Comparison of ENCODE assay signal across 37 cellular contexts in genomic region chr1:223410036-223410435, GRCh38. TPM values are rescaled to one million over a fixed set of nuclear protein-coding genes. Genes with fewer than 3 reads are reported as not detected.
"Had no signal": no experiment of that assay in that cellular context is flagged by ENCODE, and none has a peak within 500 bp of the region (broad histone marks: within the 10 kb centered on the region; RNA-seq: fewer than 3 reads in every experiment).

No MANE protein-coding gene starts in this region.

- H3K4me1 ChIP-seq: adrenal gland, ascending aorta, breast epithelium, colonic mucosa, gastroesophageal sphincter, heart right ventricle had no signal

- FAIRE-seq: endometrium, endothelial cell of umbilical vein had no signal

- DNase-seq: activated CD4-positive, alpha-beta memory T cell treated with anti-CD3 and anti-CD28 coated beads for 36 hours; activated CD4-positive, alpha-beta T cell treated with anti-CD3 and anti-CD28 coated beads for 36 hours; activated CD4-positive, alpha-beta T cell treated with anti-CD3 and anti-CD28 coated beads, Interleukin-2, amount 10 ng/mL, durations not matched to agents 24 days and 14 days; activated CD4-positive, CD25-positive, alpha-beta regulatory T cell; activated CD4-positive, CD25-positive, alpha-beta regulatory T cell treated with anti-CD3 and anti-CD28 coated beads, Interleukin-2, amount 50 U/mL, for 72 hours; activated CD8-positive, alpha-beta memory T cell treated with anti-CD3 and anti-CD28 coated beads, Interleukin-2, amount 10 ng/mL, durations not matched to agents 7 days and 5 days; activated CD8-positive, alpha-beta memory T cell treated with anti-CD3 and anti-CD28 coated beads, Interleukin-2, amount 50 U/mL, for 4 hours; activated CD8-positive, alpha-beta T cell treated with anti-CD3 and anti-CD28 coated beads, Interleukin-2, amount 10 ng/mL, durations not matched to agents 7 days and 5 days; activated effector memory CD4-positive, alpha-beta T cell treated with anti-CD3 and anti-CD28 coated beads, Interleukin-2, amount 50 U/mL, for 16 hours; activated naive CD4-positive, alpha-beta T cell treated with anti-CD3 and anti-CD28 coated beads for 36 hours; activated naive CD8-positive, alpha-beta T cell treated with anti-CD3 and anti-CD28 coated beads for 36 hours; activated naive CD8-positive, alpha-beta T cell treated with anti-CD3 and anti-CD28 coated beads, Interleukin-2, amount 50 U/mL, for 24 hours; activated T-cell treated with anti-CD3 and anti-CD28 coated beads, Interleukin-2, amount 50 U/mL, for 1 hour; activated T-cell treated with anti-CD3 and anti-CD28 coated beads, Interleukin-2, amount 50 U/mL, for 48 hours; adrenal gland; central memory CD4-positive, alpha-beta T cell; cerebellar nuclear complex; colonic mucosa; effector CD8-positive, alpha-beta T cell; esophagus squamous epithelium; foreskin keratinocyte; heart right ventricle; T-helper 2 cell had no signal

- H3K4me3 ChIP-seq: adrenal gland, ascending aorta, breast epithelium, cardiac muscle cell, colonic mucosa, esophagus squamous epithelium, gastroesophageal sphincter, heart right ventricle had no signal

- H3K27ac ChIP-seq: adrenal gland, ascending aorta, breast epithelium, cardiac muscle cell, colonic mucosa, epithelial cell of prostate, esophagus squamous epithelium, foreskin keratinocyte, gastroesophageal sphincter, heart right ventricle had no signal

- ATAC-seq: activated CD4-positive, alpha-beta T cell treated with anti-CD3 and anti-CD28 coated beads for 36 hours; activated CD8-positive, alpha-beta memory T cell treated with anti-CD3 and anti-CD28 coated beads, Interleukin-2, amount 10 ng/mL, durations not matched to agents 7 days and 5 days; activated CD8-positive, alpha-beta T cell treated with anti-CD3 and anti-CD28 coated beads, Interleukin-2, amount 10 ng/mL, durations not matched to agents 7 days and 5 days; activated naive CD8-positive, alpha-beta T cell treated with anti-CD3 and anti-CD28 coated beads, Interleukin-2, amount 50 U/mL, for 24 hours; foreskin keratinocyte; gastroesophageal sphincter; heart right ventricle had no signal

- H3K9me3 ChIP-seq: ascending aorta, breast epithelium, colonic mucosa, esophagus squamous epithelium, gastroesophageal sphincter, heart right ventricle had no signal

- H3K27me3 ChIP-seq: adrenal gland, ascending aorta, breast epithelium, cardiac muscle cell, colonic mucosa, esophagus squamous epithelium, foreskin keratinocyte, gastroesophageal sphincter, heart right ventricle had no signal

- H3K36me3 ChIP-seq: adrenal gland, ascending aorta, breast epithelium, cardiac muscle cell, colonic mucosa, esophagus squamous epithelium, gastroesophageal sphincter, heart right ventricle had no signal

RNA-seq across cellular contexts. Expression of gene CCDC185, which starts 16.8 kb away (rescaled TPM):
- total RNA-seq: activated CD4-positive, alpha-beta memory T cell treated with anti-CD3 and anti-CD28 coated beads for 36 hours; activated CD4-positive, alpha-beta T cell treated with anti-CD3 and anti-CD28 coated beads for 36 hours; activated CD4-positive, alpha-beta T cell treated with anti-CD3 and anti-CD28 coated beads, Interleukin-2, amount 10 ng/mL, durations not matched to agents 24 days and 14 days; activated CD8-positive, alpha-beta memory T cell treated with anti-CD3 and anti-CD28 coated beads for 36 hours; activated CD8-positive, alpha-beta memory T cell treated with anti-CD3 and anti-CD28 coated beads, Interleukin-2, amount 10 ng/mL, durations not matched to agents 7 days and 5 days; activated CD8-positive, alpha-beta T cell treated with anti-CD3 and anti-CD28 coated beads, Interleukin-2, amount 10 ng/mL, durations not matched to agents 7 days and 5 days; activated naive CD4-positive, alpha-beta T cell treated with anti-CD3 and anti-CD28 coated beads for 36 hours; activated naive CD8-positive, alpha-beta T cell treated with anti-CD3 and anti-CD28 coated beads for 36 hours; activated T-helper 1 cell treated with anti-CD3 and anti-CD28 coated beads, Interleukin-12 subunit alpha, Interleukin-12 subunit beta, Interleukin-2, Interleukin-4 antibody, amounts not matched to agents 30 ng/mL and 10 ng/mL and 1 ng/mL, durations not matched to agents 14 hours and 24 hours and 36 hours; activated T-helper 2 cell treated with anti-CD3 and anti-CD28 coated beads, Interferon-gamma antibody, Interleukin-2, Interleukin-4, amounts not matched to agents 10 μg/mL and 5 μg/mL and 100 μg/mL, durations not matched to agents 14 hours and 24 hours and 36 hours; adrenal gland; ascending aorta; breast epithelium; cardiac muscle cell; colonic mucosa; dermis microvascular lymphatic vessel endothelial cell; endothelial cell of umbilical vein; fibroblast of lung; foreskin keratinocyte; glomerular endothelial cell; heart right ventricle; T-helper 1 cell treated with Interleukin-12 subunit alpha and Interleukin-12 subunit beta and Interleukin-4 antibody, amounts not matched to agents 30 ng/mL and 1 ng/mL, for 36 hours had no signal
- polyA plus RNA-seq: adrenal gland, cardiac muscle cell, endothelial cell of umbilical vein, fibroblast of lung, foreskin keratinocyte, heart right ventricle had no signal

RNA-seq across cellular contexts. Expression of gene SUSD4, which starts 46.1 kb away (rescaled TPM):
- total RNA-seq: activated CD4-positive, alpha-beta T cell treated with anti-CD3 and anti-CD28 coated beads, Interleukin-2, amount 10 ng/mL, durations not matched to agents 24 days and 14 days; activated CD8-positive, alpha-beta memory T cell treated with anti-CD3 and anti-CD28 coated beads for 36 hours; activated T-helper 1 cell treated with anti-CD3 and anti-CD28 coated beads, Interleukin-12 subunit alpha, Interleukin-12 subunit beta, Interleukin-2, Interleukin-4 antibody, amounts not matched to agents 30 ng/mL and 10 ng/mL and 1 ng/mL, durations not matched to agents 14 hours and 24 hours and 36 hours; ascending aorta; endothelial cell of umbilical vein; fibroblast of lung; glomerular endothelial cell had no signal
- polyA plus RNA-seq: endothelial cell of umbilical vein had no signal
